In genomic region chr16:12231666-12232065, GRCh38 we compare ENCODE assay signal across 18 cellular contexts.
DNase-seq lines count a peak whose midpoint lies in the region; ATAC-seq and TF ChIP-seq lines count a peak whose summit lies in the region.
"Had no signal": no experiment of that assay in that cellular context is flagged by ENCODE, and none has a peak within 500 bp of the region (broad histone marks: within the 10 kb centered on the region; RNA-seq: fewer than 3 reads in every experiment).

No MANE protein-coding gene starts in this region.

- H3K27ac ChIP-seq in ACC112 (ENCODE audit: low read depth, low read length) = peak overlapping the region; percentile 95
- H3K27ac ChIP-seq: ascending aorta, upper lobe of left lung had no signal

- peaks cover 12% of the 10 kb centered on the region for H3K4me1 Mint-ChIP-seq in activated naive CD8-positive, alpha-beta T cell treated with anti-CD3 and anti-CD28 coated beads, Interleukin-2, amount 50 U/mL, for 24 hours

- no peaks in the 10 kb centered on the region for H3K79me2 ChIP-seq in ACC112 (ENCODE audit: control insufficient read depth, insufficient read depth, low read length, unreplicated experiment)

- H3K4me3 ChIP-seq in ACC112 (ENCODE audit: low read depth, low read length) = no peak overlapping the region
- no peak overlapping the region for H3K4me3 ChIP-seq in fibroblast of the aortic adventitia (ENCODE audit: low read depth, low read length)
- H3K4me3 ChIP-seq: ascending aorta, upper lobe of left lung had no signal

- no peaks in the 10 kb centered on the region for H3K27me3 Mint-ChIP-seq in activated naive CD8-positive, alpha-beta T cell treated with anti-CD3 and anti-CD28 coated beads, Interleukin-2, amount 50 U/mL, for 24 hours
- H3K27me3 Mint-ChIP-seq: stimulated activated naive B cell treated with anti-CD40 and anti-IgM and Interleukin-4, amounts not matched to agents 10 μg/mL and 1 μg/mL and 100 μg/mL, for 72 hours; T-cell had no signal

- H3K4me1 ChIP-seq in ACC112 (ENCODE audit: control insufficient read depth, insufficient read depth, low read length, unreplicated experiment) = peaks cover 43% of the 10 kb centered on the region
- H3K4me1 ChIP-seq: ascending aorta had no signal

- no peaks in the 10 kb centered on the region for H3K27me3 ChIP-seq in ACC112 (ENCODE audit: insufficient read depth, low read length)
- H3K27me3 ChIP-seq: ascending aorta, upper lobe of left lung had no signal

- no peak overlapping the region for H3K27ac Mint-ChIP-seq in activated naive CD8-positive, alpha-beta T cell treated with anti-CD3 and anti-CD28 coated beads, Interleukin-2, amount 50 U/mL, for 24 hours
- H3K27ac Mint-ChIP-seq: activated T-helper 2 cell treated with anti-CD3 and anti-CD28 coated beads, Interferon-gamma antibody, Interleukin-2, Interleukin-4, amounts not matched to agents 10 μg/mL and 5 μg/mL and 100 μg/mL, durations not matched to agents 14 hours and 24 hours and 36 hours; stimulated activated naive B cell treated with anti-CD40 and anti-IgM and Interleukin-4, amounts not matched to agents 10 μg/mL and 1 μg/mL and 100 μg/mL, for 72 hours; T-cell; WTC11 had no signal

- H3K9me3 Mint-ChIP-seq in activated naive CD8-positive, alpha-beta T cell treated with anti-CD3 and anti-CD28 coated beads, Interleukin-2, amount 50 U/mL, for 24 hours = no peaks in the 10 kb centered on the region
- H3K9me3 Mint-ChIP-seq: activated T-helper 2 cell treated with anti-CD3 and anti-CD28 coated beads, Interferon-gamma antibody, Interleukin-2, Interleukin-4, amounts not matched to agents 10 μg/mL and 5 μg/mL and 100 μg/mL, durations not matched to agents 14 hours and 24 hours and 36 hours; stimulated activated naive B cell treated with anti-CD40 and anti-IgM and Interleukin-4, amounts not matched to agents 10 μg/mL and 1 μg/mL and 100 μg/mL, for 72 hours; T-cell; WTC11 had no signal

- no peak overlapping the region for H3K4me3 Mint-ChIP-seq in activated naive CD8-positive, alpha-beta T cell treated with anti-CD3 and anti-CD28 coated beads, Interleukin-2, amount 50 U/mL, for 24 hours
- H3K4me3 Mint-ChIP-seq: stimulated activated naive B cell treated with anti-CD40 and anti-IgM and Interleukin-4, amounts not matched to agents 10 μg/mL and 1 μg/mL and 100 μg/mL, for 72 hours; T-cell; WTC11 had no signal

- no peak for ATAC-seq in HG03135 (IDR thresholded peaks at IDR 0.05; ENCODE audit: unreplicated experiment)
- ATAC-seq in activated naive CD8-positive, alpha-beta T cell treated with anti-CD3 and anti-CD28 coated beads, Interleukin-2, amount 50 U/mL, for 24 hours = no peak
- ATAC-seq: stimulated activated naive B cell treated with anti-CD40 and anti-IgM and Interleukin-4, amounts not matched to agents 10 μg/mL and 1 μg/mL and 100 μg/mL, for 72 hours; T-cell; WTC11 had no signal

- no peak for TF ChIP-seq CTCF in fibroblast of the aortic adventitia (IDR thresholded peaks at IDR 0.05; ENCODE audit: insufficient read depth, low read length)

- H2AFZ ChIP-seq in ACC112 (ENCODE audit: low read length, unreplicated experiment) = no peak overlapping the region

- DNase-seq in HCEC 1CT = peak; percentile 92
- peak; percentile 27 for DNase-seq in amniotic epithelial cell (ENCODE audit: low read depth)
- peak; percentile 77 for DNase-seq in fibroblast of the aortic adventitia (ENCODE audit: low read depth)
- DNase-seq in NCI-H1105 treated with DMSO at 0.1 percent for 48 hours (lab: John Stamatoyannopoulos, UW) = no peak
- DNase-seq in activated naive CD8-positive, alpha-beta T cell treated with anti-CD3 and anti-CD28 coated beads, Interleukin-2, amount 50 U/mL, for 24 hours = no peak
- no peak for DNase-seq in ACHN
- DNase-seq: AML-193; NCI-H2081; NCI-H69; posterior cingulate gyrus; stimulated activated naive B cell treated with anti-CD40 and anti-IgM and Interleukin-4, amounts not matched to agents 10 μg/mL and 1 μg/mL and 100 μg/mL, for 72 hours; T-cell; upper lobe of left lung had no signal

- no peaks in the 10 kb centered on the region for H3K36me3 ChIP-seq in ACC112 (ENCODE audit: insufficient read depth, low read length)
- H3K36me3 ChIP-seq: ascending aorta, upper lobe of left lung had no signal

- in situ Hi-C loops in ACHN (cut with HindIII; ENCODE audit: low pct_ligation_motif_present, low pct_unique_long_range_greater_than_20kb, low sequenced_read_pairs) = no loop called here

- peaks cover 3% of the 10 kb centered on the region for H3K36me3 Mint-ChIP-seq in activated naive CD8-positive, alpha-beta T cell treated with anti-CD3 and anti-CD28 coated beads, Interleukin-2, amount 50 U/mL, for 24 hours (ENCODE audit: low read depth)
- H3K36me3 Mint-ChIP-seq: WTC11 had no signal

Comparison
In these comparisons a context has a peak if more than half of its experiments do, and no peak if none do; other contexts are left out.
1. DNase-seq: peak in HCEC 1CT (single experiment), amniotic epithelial cell (single experiment) and fibroblast of the aortic adventitia (single experiment); none in NCI-H1105 treated with DMSO at 0.1 percent for 48 hours (single experiment), activated naive CD8-positive, alpha-beta T cell treated with anti-CD3 and anti-CD28 coated beads, Interleukin-2, amount 50 U/mL, for 24 hours (single experiment) and ACHN (single experiment).